In the genomic region with DNA sequence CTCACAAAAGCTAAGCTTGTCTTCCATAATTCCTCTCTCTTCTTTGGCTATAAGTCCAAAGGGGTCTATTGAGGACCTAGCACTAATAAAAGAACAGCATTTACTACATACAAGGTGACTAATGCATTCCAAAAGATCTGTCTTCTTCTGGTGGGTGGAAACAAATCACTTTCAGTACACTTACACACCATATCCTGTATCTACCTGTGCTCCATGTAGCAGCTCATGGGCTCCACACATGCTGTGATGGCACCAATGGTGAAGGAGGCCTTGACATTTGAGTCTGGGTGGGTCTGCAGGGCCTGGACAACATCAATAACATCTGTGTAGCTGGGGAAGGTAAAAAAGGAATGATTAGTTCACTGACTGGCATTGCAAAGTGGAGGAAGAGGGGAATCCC, we compare ENCODE assay signal across 14 cellular contexts. TPM values are rescaled to one million over a fixed set of nuclear protein-coding genes. Genes with fewer than 3 reads are reported as not detected.
DNase-seq lines count a peak whose midpoint lies in the region; ATAC-seq and TF ChIP-seq lines count a peak whose summit lies in the region.
"Had no signal": no experiment of that assay in that cellular context is flagged by ENCODE, and none has a peak within 500 bp of the region (broad histone marks: within the 10 kb centered on the region; RNA-seq: fewer than 3 reads in every experiment).

No MANE protein-coding gene starts in this region.

- no peaks in the 10 kb centered on the region for H3F3A ChIP-seq in PC-3 (ENCODE audit: low read length, unreplicated experiment)

- no peak for TF ChIP-seq CTCF in PC-3 (conservative IDR thresholded peaks at IDR 0.05; ENCODE audit: low read depth, low read length)

- POLR2A ChIA-PET in PC-3 (lab: Charles Lee; ENCODE audit: unreplicated experiment): no interaction called here
- POLR2A ChIA-PET in naive thymus-derived CD8-positive, alpha-beta T cell (lab: Charles Lee): no interaction called here

- no peak overlapping the region for H2AFZ ChIP-seq in PC-3 (ENCODE audit: low read length)
- H2AFZ ChIP-seq: GM23248 had no signal

- H3K36me3 ChIP-seq in PC-3 (ENCODE audit: low read depth, low read length): no peaks in the 10 kb centered on the region

- H3K27me3 ChIP-seq in PC-3 (ENCODE audit: low read length): no peaks in the 10 kb centered on the region

- no peaks in the 10 kb centered on the region for H3K79me2 ChIP-seq in PC-3 (ENCODE audit: low read length)

- BruUV-seq in PC-3 (replicated peaks; lab: Mats Ljungman, UMichigan): no TSS peak

- H3K4me3 Mint-ChIP-seq in activated naive CD8-positive, alpha-beta T cell treated with anti-CD3 and anti-CD28 coated beads, Interleukin-2, amount 50 U/mL, for 24 hours: no peak overlapping the region
- no peak overlapping the region for H3K4me3 Mint-ChIP-seq in activated naive CD8-positive, alpha-beta T cell treated with anti-CD3 and anti-CD28 coated beads for 36 hours
- no peak overlapping the region for H3K4me3 Mint-ChIP-seq in naive thymus-derived CD8-positive, alpha-beta T cell
- H3K4me3 Mint-ChIP-seq: CD8-positive, alpha-beta T cell had no signal

- no peaks in the 10 kb centered on the region for H3K36me3 Mint-ChIP-seq in activated naive CD8-positive, alpha-beta T cell treated with anti-CD3 and anti-CD28 coated beads, Interleukin-2, amount 50 U/mL, for 24 hours (ENCODE audit: low read depth)
- H3K36me3 Mint-ChIP-seq in activated naive CD8-positive, alpha-beta T cell treated with anti-CD3 and anti-CD28 coated beads for 36 hours: no peaks in the 10 kb centered on the region
- H3K36me3 Mint-ChIP-seq in naive thymus-derived CD8-positive, alpha-beta T cell: peaks cover 5 to 25% (median 21%) of the 10 kb centered on the region in 3 donors

- no peak for DNase-seq in activated naive CD8-positive, alpha-beta T cell treated with anti-CD3 and anti-CD28 coated beads, Interleukin-2, amount 50 U/mL, for 24 hours
- no peak for DNase-seq in activated naive CD8-positive, alpha-beta T cell treated with anti-CD3 and anti-CD28 coated beads for 36 hours
- DNase-seq in PC-3 (peak; percentile 6), iris pigment epithelial cell (ENCODE audit: low read depth) (peak; percentile 12), HK-2 (ENCODE audit: unreplicated experiment) (no peak)
- no peak for DNase-seq in naive thymus-derived CD8-positive, alpha-beta T cell
- DNase-seq: C1 segment of cervical spinal cord; Caco-2; CD8-positive, alpha-beta T cell; DMS153; DND-41; GM23248; H7; HCEC 1CT had no signal

- H3K4me1 ChIP-seq in PC-3 (ENCODE audit: insufficient read depth, low read length): no peaks in the 10 kb centered on the region
- H3K4me1 ChIP-seq: Caco-2 had no signal

- intact Hi-C loops in PC-3 (cut with micrococcal nuclease): no loop called here

- H3K27ac ChIP-seq in PC-3 (ENCODE audit: low read length): no peak overlapping the region
- H3K27ac ChIP-seq: GM23248 had no signal

- peak; percentile 55 for ATAC-seq in activated naive CD8-positive, alpha-beta T cell treated with anti-CD3 and anti-CD28 coated beads, Interleukin-2, amount 50 U/mL, for 24 hours
- ATAC-seq in PC-3: no peak; the same call in 1 of the 2 replicates
- ATAC-seq in naive thymus-derived CD8-positive, alpha-beta T cell: no peak
- ATAC-seq: CD8-positive, alpha-beta T cell had no signal

- H3K9me3 ChIP-seq in PC-3 (ENCODE audit: low read length): no peaks in the 10 kb centered on the region
- H3K9me3 ChIP-seq: Caco-2 had no signal

- H3K4me3 ChIP-seq in PC-3 (ENCODE audit: low read length): no peak overlapping the region
- H3K4me3 ChIP-seq: GM23248 had no signal

- peaks cover 4% of the 10 kb centered on the region for H3K4me1 Mint-ChIP-seq in activated naive CD8-positive, alpha-beta T cell treated with anti-CD3 and anti-CD28 coated beads, Interleukin-2, amount 50 U/mL, for 24 hours
- peaks cover 4% of the 10 kb centered on the region for H3K4me1 Mint-ChIP-seq in activated naive CD8-positive, alpha-beta T cell treated with anti-CD3 and anti-CD28 coated beads for 36 hours
- H3K4me1 Mint-ChIP-seq in naive thymus-derived CD8-positive, alpha-beta T cell: no peaks in the 10 kb centered on the region

- CTCF ChIA-PET in PC-3 (lab: Charles Lee): no interaction called here

- H3K9me2 ChIP-seq in PC-3 (replicated peaks; ENCODE audit: low read length): no peaks in the 10 kb centered on the region

- no peaks in the 10 kb centered on the region for H3K9me3 Mint-ChIP-seq in activated naive CD8-positive, alpha-beta T cell treated with anti-CD3 and anti-CD28 coated beads, Interleukin-2, amount 50 U/mL, for 24 hours
- H3K9me3 Mint-ChIP-seq in activated naive CD8-positive, alpha-beta T cell treated with anti-CD3 and anti-CD28 coated beads for 36 hours: no peaks in the 10 kb centered on the region
- H3K9me3 Mint-ChIP-seq in naive thymus-derived CD8-positive, alpha-beta T cell: no peaks in the 10 kb centered on the region
- H3K9me3 Mint-ChIP-seq: CD8-positive, alpha-beta T cell had no signal

- H3K27ac Mint-ChIP-seq in activated naive CD8-positive, alpha-beta T cell treated with anti-CD3 and anti-CD28 coated beads, Interleukin-2, amount 50 U/mL, for 24 hours: no peak overlapping the region
- no peak overlapping the region for H3K27ac Mint-ChIP-seq in activated naive CD8-positive, alpha-beta T cell treated with anti-CD3 and anti-CD28 coated beads for 36 hours
- no peak overlapping the region for H3K27ac Mint-ChIP-seq in naive thymus-derived CD8-positive, alpha-beta T cell
- H3K27ac Mint-ChIP-seq: CD8-positive, alpha-beta T cell had no signal

- H3K4me2 ChIP-seq in PC-3 (ENCODE audit: low read length): no peak overlapping the region

- H4K20me1 ChIP-seq in PC-3 (ENCODE audit: low read length): no peaks in the 10 kb centered on the region

- no peaks in the 10 kb centered on the region for H3K27me3 Mint-ChIP-seq in activated naive CD8-positive, alpha-beta T cell treated with anti-CD3 and anti-CD28 coated beads, Interleukin-2, amount 50 U/mL, for 24 hours
- no peaks in the 10 kb centered on the region for H3K27me3 Mint-ChIP-seq in activated naive CD8-positive, alpha-beta T cell treated with anti-CD3 and anti-CD28 coated beads for 36 hours
- H3K27me3 Mint-ChIP-seq in naive thymus-derived CD8-positive, alpha-beta T cell: no peaks in the 10 kb centered on the region

- no peak overlapping the region for H3K9ac ChIP-seq in PC-3 (ENCODE audit: low read length)
- H3K9ac ChIP-seq: GM23248 had no signal

RNA-seq across cellular contexts. Expression of a gene that starts 42.4 kb away (rescaled TPM):
- 1 to 10 TPM; 1.8 to 2.9 TPM for total RNA-seq in activated naive CD8-positive, alpha-beta T cell treated with anti-CD3 and anti-CD28 coated beads for 36 hours
- total RNA-seq in PC-3 (2014; rRNA removed): 23.7 and 26.8 TPM in 2 replicates
- total RNA-seq in naive thymus-derived CD8-positive, alpha-beta T cell: 1 to 10 TPM; 1.3 to 2.1 TPM
- not detected for polyA plus RNA-seq in naive thymus-derived CD8-positive, alpha-beta T cell

Comparison
In these comparisons a context has a peak if more than half of its experiments do, and no peak if none do; other contexts are left out.
1. DNase-seq: peak in PC-3 (single experiment) and iris pigment epithelial cell (single experiment); none in activated naive CD8-positive, alpha-beta T cell treated with anti-CD3 and anti-CD28 coated beads, Interleukin-2, amount 50 U/mL, for 24 hours (single experiment), activated naive CD8-positive, alpha-beta T cell treated with anti-CD3 and anti-CD28 coated beads for 36 hours (single experiment), naive thymus-derived CD8-positive, alpha-beta T cell (0 of 10) and HK-2 (single experiment).